In the genomic region with DNA sequence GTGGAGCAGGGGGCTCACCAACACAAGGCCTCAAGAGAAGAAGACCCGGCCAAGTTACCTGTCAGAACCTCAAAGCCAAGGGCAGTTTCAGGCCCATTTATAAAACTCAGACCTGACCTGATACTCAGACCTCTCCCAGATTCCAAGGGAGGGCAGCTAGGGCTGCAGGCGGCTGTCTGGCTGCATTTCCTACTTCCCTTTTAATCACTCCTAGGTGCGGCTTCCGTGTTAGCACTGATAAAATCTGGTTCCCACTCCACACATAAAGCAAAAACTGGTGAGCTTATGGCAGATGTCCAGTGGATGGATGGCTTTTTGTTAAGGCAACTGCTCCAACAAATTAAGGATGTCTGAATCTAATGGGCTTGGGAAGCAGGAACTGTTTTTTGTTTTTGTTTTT, we compare ENCODE assay signal across 6 cellular contexts.
DNase-seq lines count a peak whose midpoint lies in the region; ATAC-seq, FAIRE-seq and TF ChIP-seq lines count a peak whose summit lies in the region.
"Not testable (repeated sequence)": the region's sequence is repeated elsewhere in the genome, so short reads cannot be mapped to it uniquely, and the experiment has no call there.

No MANE protein-coding gene starts in this region.

- peak; percentile 60 for ATAC-seq in PC-3
- ATAC-seq in K562: not testable (repeated sequence)
- peak; percentile 28 to 80 (median 70) for ATAC-seq in heart right ventricle
- peak in 3 of 4 donors; percentile 16 to 39 (median 31) for ATAC-seq in pancreas

- not testable (repeated sequence) for H3K27ac ChIP-seq in PC-3 (ENCODE audit: low read length); K562 (ENCODE audit: extremely low read depth, low read depth, low read length); endothelial cell of umbilical vein (ENCODE audit: insufficient read depth, low read depth, low read length); heart right ventricle; keratinocyte (ENCODE audit: control insufficient read depth, insufficient read depth, low read length); pancreas

- not testable (repeated sequence) for BruUV-seq in PC-3 (replicated peaks; lab: Mats Ljungman, UMichigan); K562 (replicated peaks; lab: Mats Ljungman, UMichigan); endothelial cell of umbilical vein (replicated peaks; lab: Mats Ljungman, UMichigan)

- H3K9ac ChIP-seq in PC-3 (ENCODE audit: low read length); K562 (ENCODE audit: insufficient read depth in 1 of 2, low read depth in 2 of 2, low read length in 2 of 2); endothelial cell of umbilical vein (replicated peaks; ENCODE audit: extremely low read depth, insufficient read depth, low read length); keratinocyte (ENCODE audit: control insufficient read depth, extremely low read depth, insufficient read depth, low read length): not testable (repeated sequence)

- not testable (repeated sequence) for H2AFZ ChIP-seq in PC-3 (ENCODE audit: low read length); K562 (ENCODE audit: low read depth, low read length); endothelial cell of umbilical vein (ENCODE audit: low read depth, low read length); keratinocyte (ENCODE audit: control insufficient read depth, low read length)

- intact Hi-C loops in PC-3 (cut with micrococcal nuclease); K562 (cut with micrococcal nuclease); endothelial cell of umbilical vein (cut with micrococcal nuclease); heart right ventricle (cut with DNase I); pancreas (cut with DNase I): not testable (repeated sequence)

- not testable (repeated sequence) for TF ChIP-seq POLR2A in K562 (conservative IDR thresholded peaks at IDR 0.05); endothelial cell of umbilical vein (IDR thresholded peaks at IDR 0.05; ENCODE audit: low read depth, low read length)

- not testable (repeated sequence) for TF ChIP-seq RAD21 in K562 (CRISPR knock-in tag; conservative IDR thresholded peaks at IDR 0.05 in 1 of 2, IDR thresholded peaks at IDR 0.05 in 1 of 2)

- H3F3A ChIP-seq in PC-3 (ENCODE audit: low read length, unreplicated experiment): not testable (repeated sequence)

- POLR2A ChIA-PET in PC-3 (lab: Charles Lee; ENCODE audit: unreplicated experiment); K562 (lab: Yijun Ruan, JAX); endothelial cell of umbilical vein (lab: Charles Lee): not testable (repeated sequence)

- DNase-seq in PC-3; K562 (ENCODE audit: extremely low read depth in 1 of 4, low spot score in 3 of 4); endothelial cell of umbilical vein (ENCODE audit: low read depth, low spot score); heart right ventricle; keratinocyte (ENCODE audit: low read depth, low spot score); pancreas: not testable (repeated sequence)

- not testable (repeated sequence) for H3K4me3 ChIP-seq in PC-3 (ENCODE audit: low read length); K562; endothelial cell of umbilical vein (replicated peaks in 1 of 3; ENCODE audit: insufficient read depth in 1 of 3, low read depth in 1 of 3, low read length in 3 of 3); heart right ventricle; keratinocyte (ENCODE audit: control insufficient read depth in 2 of 3, extremely low read depth in 1 of 3, insufficient read depth in 2 of 3, low read depth in 1 of 3, low read length in 3 of 3); pancreas

- not testable (repeated sequence) for H3K9me1 ChIP-seq in K562 (ENCODE audit: control insufficient read depth, insufficient read depth, low read length); endothelial cell of umbilical vein (replicated peaks; ENCODE audit: control insufficient read depth, extremely low read depth, insufficient read depth, low read length); keratinocyte (ENCODE audit: control insufficient read depth, extremely low read depth, insufficient read depth, low read length)

- FAIRE-seq in K562 (lab: Jason Lieb, UNC): peak; percentile 15
- FAIRE-seq in endothelial cell of umbilical vein (lab: Jason Lieb, UNC): peak; percentile 94
- FAIRE-seq in keratinocyte (lab: Jason Lieb, UNC): peak; percentile 59
- FAIRE-seq in pancreas (lab: Jason Lieb, UNC): not testable (repeated sequence)

- H3K27me3 ChIP-seq in PC-3 (ENCODE audit: low read length); K562 (ENCODE audit: control insufficient read depth in 2 of 2, insufficient read depth in 2 of 2, low read length in 2 of 2); endothelial cell of umbilical vein (ENCODE audit: control insufficient read depth in 2 of 2, insufficient read depth in 2 of 2, low read length in 2 of 2); heart right ventricle; keratinocyte (ENCODE audit: control insufficient read depth, extremely low read depth, insufficient read depth, low read length); pancreas: not testable (repeated sequence)

- not testable (repeated sequence) for H3K4me2 ChIP-seq in PC-3 (ENCODE audit: low read length); K562 (ENCODE audit: insufficient read depth, low read length); endothelial cell of umbilical vein (ENCODE audit: insufficient read depth, low read length); keratinocyte (ENCODE audit: control insufficient read depth, extremely low read depth, insufficient read depth, low read depth, low read length)

- not testable (repeated sequence) for TF ChIP-seq CTCF in PC-3 (conservative IDR thresholded peaks at IDR 0.05; ENCODE audit: low read depth, low read length); K562 (IDR thresholded peaks at IDR 0.05 in 2 of 3, conservative IDR thresholded peaks at IDR 0.05 in 1 of 3; ENCODE audit: insufficient read depth in 2 of 3, low read depth in 1 of 3, low read length in 3 of 3); endothelial cell of umbilical vein (IDR thresholded peaks at IDR 0.05; ENCODE audit: extremely low read depth in 1 of 2, insufficient read depth in 1 of 2, low read depth in 1 of 2, low read length in 2 of 2); heart right ventricle (IDR thresholded peaks at IDR 0.05); keratinocyte (optimal IDR thresholded peaks at IDR 0.05 in 1 of 3, IDR thresholded peaks at IDR 0.05 in 1 of 3, conservative IDR thresholded peaks at IDR 0.05 in 1 of 3; ENCODE audit: extremely low read depth in 1 of 3, insufficient read depth in 2 of 3, low read length in 3 of 3); pancreas (IDR thresholded peaks at IDR 0.05)

- not testable (repeated sequence) for H3K9me3 ChIP-seq in PC-3 (ENCODE audit: low read length); K562 (replicated peaks; ENCODE audit: control insufficient read depth, insufficient read depth, low read depth, low read length); endothelial cell of umbilical vein (replicated peaks; ENCODE audit: control insufficient read depth, insufficient read depth, low read length); heart right ventricle; keratinocyte (ENCODE audit: control insufficient read depth, low read depth, low read length); pancreas

- CTCF ChIA-PET in PC-3 (lab: Charles Lee); K562 (lab: Yijun Ruan, JAX; ENCODE audit: low intra/inter-chr PET ratio); endothelial cell of umbilical vein (lab: Charles Lee): not testable (repeated sequence)

- H3K4me1 ChIP-seq in PC-3 (ENCODE audit: insufficient read depth, low read length); K562 (replicated peaks in 1 of 2; ENCODE audit: control insufficient read depth in 2 of 2, insufficient read depth in 2 of 2, low read length in 2 of 2); endothelial cell of umbilical vein (ENCODE audit: control insufficient read depth, extremely low read depth, insufficient read depth, low read length); heart right ventricle; keratinocyte (ENCODE audit: control insufficient read depth, extremely low read depth, insufficient read depth, low read length); pancreas: not testable (repeated sequence)

- not testable (repeated sequence) for H3K36me3 ChIP-seq in PC-3 (ENCODE audit: low read depth, low read length); K562 (ENCODE audit: control insufficient read depth, insufficient read depth, low read length); endothelial cell of umbilical vein (ENCODE audit: control insufficient read depth in 2 of 2, extremely low read depth in 1 of 2, insufficient read depth in 2 of 2, low read length in 2 of 2); heart right ventricle; keratinocyte (ENCODE audit: control insufficient read depth in 2 of 2, extremely low read depth in 1 of 2, insufficient read depth in 2 of 2, low read length in 2 of 2); pancreas

- dilution Hi-C loops in endothelial cell of umbilical vein (cut with MboI; ENCODE audit: extremely low pct_ligation_motif_present, low sequenced_read_pairs); keratinocyte (cut with MboI; ENCODE audit: extremely low pct_ligation_motif_present, low sequenced_read_pairs): not testable (repeated sequence)

- H3K79me2 ChIP-seq in PC-3 (ENCODE audit: low read length); K562 (ENCODE audit: control insufficient read depth, insufficient read depth, low read length); endothelial cell of umbilical vein (ENCODE audit: control insufficient read depth, insufficient read depth, low read length); keratinocyte (ENCODE audit: control insufficient read depth, insufficient read depth, low read length): not testable (repeated sequence)

- H4K20me1 ChIP-seq in PC-3 (ENCODE audit: low read length); K562 (replicated peaks; ENCODE audit: control insufficient read depth, insufficient read depth, low read length); endothelial cell of umbilical vein (replicated peaks; ENCODE audit: control insufficient read depth, extremely low read depth, insufficient read depth, low read length); keratinocyte (ENCODE audit: control insufficient read depth, extremely low read depth, insufficient read depth, low read length): not testable (repeated sequence)

- no CpG with 5 or more reads among the region's 4 CpGs for WGBS in K562 (ENCODE audit: insufficient coverage, low coverage, missing lambda C conversion rate)
- no CpG with 5 or more reads among the region's 4 CpGs for WGBS in heart right ventricle, 2 donors
- no CpG with 5 or more reads among the region's 4 CpGs for WGBS in pancreas, 2 donors

- in situ Hi-C loops in K562 (cut with MboI): not testable (repeated sequence)

- H3K9me2 ChIP-seq in PC-3 (replicated peaks; ENCODE audit: low read length): not testable (repeated sequence)

- not testable (repeated sequence) for TF ChIP-seq EP300 in K562 (IDR thresholded peaks at IDR 0.05; ENCODE audit: low read length)
